Comparison of ENCODE assay signal across 8 cellular contexts in genomic region chr5:157948738-157949410, GRCh38.
A peak's percentile ranks its signal among the peaks of the same experiment; 100 is the strongest.
DNase-seq lines count a peak whose midpoint lies in the region; ATAC-seq and TF ChIP-seq lines count a peak whose summit lies in the region.

No MANE protein-coding gene starts in this region.

- TF ChIP-seq RAD21 in Ishikawa (IDR thresholded peaks at IDR 0.05; ENCODE audit: low read depth), result peak; percentile 73

- H3K36me3 ChIP-seq in PC-3 (ENCODE audit: low read depth, low read length), result no peaks in the 10 kb centered on the region
- no peaks in the 10 kb centered on the region for H3K36me3 ChIP-seq in fibroblast of lung (ENCODE audit: control insufficient read depth, insufficient read depth, low read length)

- H3K9me2 ChIP-seq in PC-3 (replicated peaks; ENCODE audit: low read length), result no peaks in the 10 kb centered on the region

- no peaks in the 10 kb centered on the region for H3F3A ChIP-seq in PC-3 (ENCODE audit: low read length, unreplicated experiment)

- H3K79me2 ChIP-seq in PC-3 (ENCODE audit: low read length) (no peaks in the 10 kb centered on the region), fibroblast of lung (ENCODE audit: control insufficient read depth, insufficient read depth, low read length) (no peaks in the 10 kb centered on the region)

- ATAC-seq in GM21515 (IDR thresholded peaks at IDR 0.05; ENCODE audit: unreplicated experiment) (peak; percentile 98), PC-3 (peak; percentile 99)

- peak; percentile 92 for DNase-seq in Caki2 (ENCODE audit: low read depth)
- peak; percentile 99 for DNase-seq in PC-3
- peak; percentile 71 for DNase-seq in activated T-cell treated with anti-CD3 and anti-CD28 coated beads, Interleukin-2, amount 50 U/mL, for 1 hour
- DNase-seq in fibroblast of lung (ENCODE audit: low read depth in 2 of 2), result peak; percentile 90 to 93
- peak; percentile 89 for DNase-seq in nephron progenitor cell
- DNase-seq in stimulated activated naive CD4-positive, alpha-beta T cell (lab: John Stamatoyannopoulos, UW), result peak; percentile 48 to 72 (median 60)

- H3K9ac ChIP-seq in PC-3 (ENCODE audit: low read length) (peak overlapping the region; percentile 3; the same call in 1 of the 2 replicates), fibroblast of lung (ENCODE audit: insufficient read depth, low read length) (no peak overlapping the region)

- peaks cover 2% of the 10 kb centered on the region for H3K27me3 Mint-ChIP-seq in nephron progenitor cell (ENCODE audit: low read depth, poor library complexity)

- H3K27ac ChIP-seq in PC-3 (ENCODE audit: low read length) (no peak overlapping the region), fibroblast of lung (ENCODE audit: insufficient read depth, low read length) (no peak overlapping the region)

- no TSS peak for BruUV-seq in PC-3 (replicated peaks; lab: Mats Ljungman, UMichigan)

- H3K27ac Mint-ChIP-seq in nephron progenitor cell, result peak overlapping the region; percentile 2

- H3K36me3 Mint-ChIP-seq in nephron progenitor cell (ENCODE audit: low read depth), result no peaks in the 10 kb centered on the region

- H3K9me3 ChIP-seq in PC-3 (ENCODE audit: low read length), result no peaks in the 10 kb centered on the region
- H3K9me3 ChIP-seq in fibroblast of lung (ENCODE audit: control insufficient read depth, insufficient read depth, low read depth, low read length), result no peaks in the 10 kb centered on the region

- TF ChIP-seq CTCF in PC-3 (conservative IDR thresholded peaks at IDR 0.05; ENCODE audit: low read depth, low read length) (peak; percentile 99), fibroblast of lung (conservative IDR thresholded peaks at IDR 0.05 in 1 of 2, IDR thresholded peaks at IDR 0.05 in 1 of 2; ENCODE audit: low read depth in 1 of 2, low read length in 2 of 2) (peak; percentile 83 to 86), nephron progenitor cell (IDR thresholded peaks at IDR 0.05) (peak; percentile 83)

- H3K4me2 ChIP-seq in PC-3 (ENCODE audit: low read length) (peak overlapping the region; percentile 66), fibroblast of lung (ENCODE audit: extremely low read depth, insufficient read depth, low read length) (peak overlapping the region; percentile 45)

- in situ Hi-C loops in Caki2 (cut with HindIII; ENCODE audit: low pct_unique_long_range_greater_than_20kb, low sequenced_read_pairs), result no loop called here

- H2AFZ ChIP-seq in PC-3 (ENCODE audit: low read length), result peak overlapping the region; percentile 67
- peak overlapping the region; percentile 87 for H2AFZ ChIP-seq in fibroblast of lung (ENCODE audit: low read length)

- CTCF ChIA-PET in PC-3 (lab: Charles Lee), result interaction anchor here (0.6 to 1.9 kb wide), 13 partner anchors 13 to 883 kb away, joined by 3 to 9 read pairs (median 4); partner anchors contain the start of gene CLINT1

- intact Hi-C loops in PC-3 (cut with micrococcal nuclease), result loop anchor here (1.0 to 2.0 kb wide), 6 partner anchors 46 to 1184 kb away; no protein-coding TSS in a partner anchor

- POLR2A ChIA-PET in PC-3 (lab: Charles Lee; ENCODE audit: unreplicated experiment), result interaction anchor here (0.5 kb wide), 1 partner anchor 11 kb away, joined by 10 read pairs; no protein-coding TSS in a partner anchor

- peaks cover 8% of the 10 kb centered on the region for H3K4me1 ChIP-seq in PC-3 (ENCODE audit: insufficient read depth, low read length)
- no peaks in the 10 kb centered on the region for H3K4me1 ChIP-seq in fibroblast of lung (ENCODE audit: control insufficient read depth, extremely low read depth, insufficient read depth, low read length)

- no peaks in the 10 kb centered on the region for H4K20me1 ChIP-seq in PC-3 (ENCODE audit: low read length)
- H4K20me1 ChIP-seq in fibroblast of lung (ENCODE audit: control insufficient read depth, extremely low read depth, insufficient read depth, low read length), result no peaks in the 10 kb centered on the region

- peak; percentile 50; the same call in 1 of the 2 replicates for TF ChIP-seq EP300 in Ishikawa (IDR thresholded peaks at IDR 0.05; ENCODE audit: borderline replicate concordance)

- no peaks in the 10 kb centered on the region for H3K9me3 Mint-ChIP-seq in nephron progenitor cell

- peaks cover 20% of the 10 kb centered on the region for H3K4me1 Mint-ChIP-seq in nephron progenitor cell

- H3K4me3 ChIP-seq in PC-3 (ENCODE audit: low read length) (peak overlapping the region; percentile 35), fibroblast of lung (replicated peaks in 1 of 4; ENCODE audit: control extremely low read depth in 1 of 4, insufficient read depth in 1 of 4, low read depth in 3 of 4, low read length in 4 of 4) (peak overlapping the region in 2 of 4 experiments; percentile 30 to 44)

- H3K27me3 ChIP-seq in PC-3 (ENCODE audit: low read length) (peaks cover 6% of the 10 kb centered on the region; the same call in 1 of the 2 replicates), fibroblast of lung (ENCODE audit: control insufficient read depth, insufficient read depth, low read length) (no peaks in the 10 kb centered on the region)

- H3K4me3 Mint-ChIP-seq in nephron progenitor cell, result peak overlapping the region; percentile 76

TF ChIP-seq in Ishikawa, 13 proteins besides CTCF, POLR2A, EP300 and RAD21:
- TF ChIP-seq EGR1 (IDR thresholded peaks at IDR 0.05), result no peak
- no peak for TF ChIP-seq TAF1 (IDR thresholded peaks at IDR 0.05; ENCODE audit: low read depth)
- TF ChIP-seq NFIC (IDR thresholded peaks at IDR 0.05), result no peak
- TF ChIP-seq CEBPB (IDR thresholded peaks at IDR 0.05), result no peak
- 0 out of 2 replicates have a peak, but pooled peaks have one; percentile 28 for TF ChIP-seq FOXM1 (IDR thresholded peaks at IDR 0.05; ENCODE audit: borderline replicate concordance, low read depth)
- TF ChIP-seq, protein P1, sequence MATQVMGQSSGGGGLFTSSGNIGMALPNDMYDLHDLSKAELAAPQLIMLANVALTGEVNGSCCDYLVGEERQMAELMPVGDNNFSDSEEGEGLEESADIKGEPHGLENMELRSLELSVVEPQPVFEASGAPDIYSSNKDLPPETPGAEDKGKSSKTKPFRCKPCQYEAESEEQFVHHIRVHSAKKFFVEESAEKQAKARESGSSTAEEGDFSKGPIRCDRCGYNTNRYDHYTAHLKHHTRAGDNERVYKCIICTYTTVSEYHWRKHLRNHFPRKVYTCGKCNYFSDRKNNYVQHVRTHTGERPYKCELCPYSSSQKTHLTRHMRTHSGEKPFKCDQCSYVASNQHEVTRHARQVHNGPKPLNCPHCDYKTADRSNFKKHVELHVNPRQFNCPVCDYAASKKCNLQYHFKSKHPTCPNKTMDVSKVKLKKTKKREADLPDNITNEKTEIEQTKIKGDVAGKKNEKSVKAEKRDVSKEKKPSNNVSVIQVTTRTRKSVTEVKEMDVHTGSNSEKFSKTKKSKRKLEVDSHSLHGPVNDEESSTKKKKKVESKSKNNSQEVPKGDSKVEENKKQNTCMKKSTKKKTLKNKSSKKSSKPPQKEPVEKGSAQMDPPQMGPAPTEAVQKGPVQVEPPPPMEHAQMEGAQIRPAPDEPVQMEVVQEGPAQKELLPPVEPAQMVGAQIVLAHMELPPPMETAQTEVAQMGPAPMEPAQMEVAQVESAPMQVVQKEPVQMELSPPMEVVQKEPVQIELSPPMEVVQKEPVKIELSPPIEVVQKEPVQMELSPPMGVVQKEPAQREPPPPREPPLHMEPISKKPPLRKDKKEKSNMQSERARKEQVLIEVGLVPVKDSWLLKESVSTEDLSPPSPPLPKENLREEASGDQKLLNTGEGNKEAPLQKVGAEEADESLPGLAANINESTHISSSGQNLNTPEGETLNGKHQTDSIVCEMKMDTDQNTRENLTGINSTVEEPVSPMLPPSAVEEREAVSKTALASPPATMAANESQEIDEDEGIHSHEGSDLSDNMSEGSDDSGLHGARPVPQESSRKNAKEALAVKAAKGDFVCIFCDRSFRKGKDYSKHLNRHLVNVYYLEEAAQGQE (IDR thresholded peaks at IDR 0.05; ENCODE audit: low read depth), result no peak
- no peak for TF ChIP-seq ZBTB7A (IDR thresholded peaks at IDR 0.05; ENCODE audit: low read depth)
- TF ChIP-seq, protein P2, sequence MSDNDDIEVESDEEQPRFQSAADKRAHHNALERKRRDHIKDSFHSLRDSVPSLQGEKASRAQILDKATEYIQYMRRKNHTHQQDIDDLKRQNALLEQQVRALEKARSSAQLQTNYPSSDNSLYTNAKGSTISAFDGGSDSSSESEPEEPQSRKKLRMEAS (IDR thresholded peaks at IDR 0.05), result peak; percentile 66
- peak; percentile 92 for TF ChIP-seq TEAD4 (IDR thresholded peaks at IDR 0.05)
- no peak for TF ChIP-seq CREB1 (IDR thresholded peaks at IDR 0.05; ENCODE audit: low read depth)
- no peak for TF ChIP-seq YY1 (IDR thresholded peaks at IDR 0.05; ENCODE audit: low read depth)
- TF ChIP-seq, protein P3, sequence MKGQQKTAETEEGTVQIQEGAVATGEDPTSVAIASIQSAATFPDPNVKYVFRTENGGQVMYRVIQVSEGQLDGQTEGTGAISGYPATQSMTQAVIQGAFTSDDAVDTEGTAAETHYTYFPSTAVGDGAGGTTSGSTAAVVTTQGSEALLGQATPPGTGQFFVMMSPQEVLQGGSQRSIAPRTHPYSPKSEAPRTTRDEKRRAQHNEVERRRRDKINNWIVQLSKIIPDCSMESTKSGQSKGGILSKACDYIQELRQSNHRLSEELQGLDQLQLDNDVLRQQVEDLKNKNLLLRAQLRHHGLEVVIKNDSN (IDR thresholded peaks at IDR 0.05), result no peak
- TF ChIP-seq TCF12 (IDR thresholded peaks at IDR 0.05; ENCODE audit: low read depth), result no peak
